In the genomic region with DNA sequence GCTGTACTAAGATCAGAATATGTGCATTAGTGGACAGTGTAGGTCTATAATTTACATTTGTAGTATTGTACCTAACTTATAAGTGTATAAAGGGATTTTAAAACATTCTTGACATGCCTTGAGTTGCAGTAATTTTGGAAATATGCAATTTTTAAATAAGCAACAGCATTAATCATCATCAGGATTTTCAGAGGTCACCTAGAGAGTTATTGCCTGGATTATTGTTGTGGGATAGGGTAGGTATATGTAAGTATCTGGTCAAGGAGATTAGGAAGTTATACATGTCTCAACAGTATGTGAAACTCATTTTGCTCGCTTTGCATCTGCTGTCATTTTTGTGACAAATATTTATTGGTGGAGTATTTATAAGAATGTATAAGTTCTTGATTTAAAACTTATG, we compare ENCODE assay signal across 30 cellular contexts.
"Had no signal": no experiment of that assay in that cellular context is flagged by ENCODE, and none has a peak within 500 bp of the region (broad histone marks: within the 10 kb centered on the region; RNA-seq: fewer than 3 reads in every experiment).

No MANE protein-coding gene starts in this region.

- H3K27ac ChIP-seq: breast epithelium, esophagus squamous epithelium, gastrocnemius medialis, left ventricle myocardium inferior, right lobe of liver, upper lobe of left lung had no signal

- H3K9me3 ChIP-seq: breast epithelium, esophagus squamous epithelium, gastrocnemius medialis, left ventricle myocardium inferior, mucosa of descending colon, right lobe of liver, upper lobe of left lung had no signal

- H3K4me1 Mint-ChIP-seq: activated naive CD4-positive, alpha-beta T cell treated with anti-CD3 and anti-CD28 coated beads, Interleukin-2, amount 10 ng/mL, durations not matched to agents 7 days and 5 days; nephron; stimulated activated memory B cell treated with anti-CD40 and anti-IgM and Interleukin-4, amounts not matched to agents 10 μg/mL and 1 μg/mL and 100 μg/mL, for 72 hours; stimulated activated naive CD8-positive, alpha-beta T cell treated with anti-CD3 and anti-CD28 coated beads, Interleukin-15, amount 100 ng/mL, for 72 hours had no signal

- H3K36me3 ChIP-seq: breast epithelium, right lobe of liver had no signal

- H3K4me1 ChIP-seq: breast epithelium, esophagus squamous epithelium, gastrocnemius medialis, left ventricle myocardium inferior, right lobe of liver, upper lobe of left lung had no signal

- H3K27ac Mint-ChIP-seq: activated CD4-positive, alpha-beta memory T cell treated with anti-CD3 and anti-CD28 coated beads for 36 hours; activated naive CD4-positive, alpha-beta T cell treated with anti-CD3 and anti-CD28 coated beads, Interleukin-2, amount 10 ng/mL, durations not matched to agents 7 days and 5 days; activated naive CD8-positive, alpha-beta T cell treated with anti-CD3 and anti-CD28 coated beads, Interleukin-2, amount 10 ng/mL, durations not matched to agents 7 days and 5 days; activated T-cell treated with anti-CD3 and anti-CD28 coated beads, Interleukin-2, amount 50 U/mL, for 24 hours; nephron; stimulated activated memory B cell treated with anti-CD40 and anti-IgM and Interleukin-4, amounts not matched to agents 10 μg/mL and 1 μg/mL and 100 μg/mL, for 72 hours; stimulated activated naive CD8-positive, alpha-beta T cell treated with anti-CD3 and anti-CD28 coated beads, Interleukin-15, amount 100 ng/mL, for 72 hours; T-helper 2 cell treated with Interferon-gamma antibody and Interleukin-4, amounts not matched to agents 5 μg/mL and 100 μg/mL, for 36 hours had no signal

- H3K4me3 ChIP-seq: breast epithelium, esophagus squamous epithelium, gastrocnemius medialis, left ventricle myocardium inferior, mucosa of descending colon, right lobe of liver, smooth muscle cell, upper lobe of left lung had no signal

- H3K27me3 ChIP-seq: breast epithelium, esophagus squamous epithelium, gastrocnemius medialis, right lobe of liver, upper lobe of left lung had no signal

- DNase-seq: activated CD4-positive, alpha-beta memory T cell treated with anti-CD3 and anti-CD28 coated beads for 36 hours; activated CD4-positive, alpha-beta T cell treated with anti-CD3 and anti-CD28 coated beads for 48 hours; activated CD8-positive, alpha-beta memory T cell treated with anti-CD3 and anti-CD28 coated beads, Interleukin-2, amount 50 U/mL, for 48 hours; activated gamma-delta T cell; activated naive CD4-positive, alpha-beta T cell treated with anti-CD3 and anti-CD28 coated beads, Interleukin-2, amount 10 ng/mL, durations not matched to agents 7 days and 5 days; activated naive CD8-positive, alpha-beta T cell treated with anti-CD3 and anti-CD28 coated beads, Interleukin-2, amount 10 ng/mL, durations not matched to agents 7 days and 5 days; activated T-cell treated with anti-CD3 and anti-CD28 coated beads, Interleukin-2, amount 50 U/mL, for 24 hours; amygdala; central memory CD4-positive, alpha-beta T cell; dermis blood vessel endothelial cell; effector CD4-positive, alpha-beta T cell; esophagus squamous epithelium; gastrocnemius medialis; glutamatergic neuron; islet precursor cell; left ventricle myocardium inferior; mucosa of descending colon; right lobe of liver; stimulated activated CD4-positive, alpha-beta T cell treated with anti-CD3 and anti-CD28 coated beads, Interleukin-1b, Interleukin-23, amount 100 ng/mL, for 48 hours; stimulated activated CD4-positive, alpha-beta T cell treated with anti-CD3 and anti-CD28 coated beads, Interleukin-4, amount 100 ng/mL, for 4 hours; stimulated activated CD8-positive, alpha-beta memory T cell treated with anti-CD3 and anti-CD28 coated beads, Interleukin-4, amount 100 ng/mL, for 48 hours; stimulated activated naive CD8-positive, alpha-beta T cell treated with anti-CD3 and anti-CD28 coated beads, Interleukin-15, amount 100 ng/mL, for 72 hours; substantia nigra; T-helper 1 cell; upper lobe of left lung had no signal

- H3K27me3 Mint-ChIP-seq: activated CD4-positive, alpha-beta memory T cell treated with anti-CD3 and anti-CD28 coated beads for 36 hours; activated naive CD4-positive, alpha-beta T cell treated with anti-CD3 and anti-CD28 coated beads, Interleukin-2, amount 10 ng/mL, durations not matched to agents 7 days and 5 days; activated naive CD8-positive, alpha-beta T cell treated with anti-CD3 and anti-CD28 coated beads, Interleukin-2, amount 10 ng/mL, durations not matched to agents 7 days and 5 days; activated T-cell treated with anti-CD3 and anti-CD28 coated beads, Interleukin-2, amount 50 U/mL, for 24 hours; stimulated activated memory B cell treated with anti-CD40 and anti-IgM and Interleukin-4, amounts not matched to agents 10 μg/mL and 1 μg/mL and 100 μg/mL, for 72 hours; stimulated activated naive CD8-positive, alpha-beta T cell treated with anti-CD3 and anti-CD28 coated beads, Interleukin-15, amount 100 ng/mL, for 72 hours had no signal

- H3K9me3 Mint-ChIP-seq: activated CD4-positive, alpha-beta memory T cell treated with anti-CD3 and anti-CD28 coated beads for 36 hours; activated naive CD4-positive, alpha-beta T cell treated with anti-CD3 and anti-CD28 coated beads, Interleukin-2, amount 10 ng/mL, durations not matched to agents 7 days and 5 days; activated naive CD8-positive, alpha-beta T cell treated with anti-CD3 and anti-CD28 coated beads, Interleukin-2, amount 10 ng/mL, durations not matched to agents 7 days and 5 days; activated T-cell treated with anti-CD3 and anti-CD28 coated beads, Interleukin-2, amount 50 U/mL, for 24 hours; nephron; stimulated activated memory B cell treated with anti-CD40 and anti-IgM and Interleukin-4, amounts not matched to agents 10 μg/mL and 1 μg/mL and 100 μg/mL, for 72 hours; stimulated activated naive CD8-positive, alpha-beta T cell treated with anti-CD3 and anti-CD28 coated beads, Interleukin-15, amount 100 ng/mL, for 72 hours; T-helper 2 cell treated with Interferon-gamma antibody and Interleukin-4, amounts not matched to agents 5 μg/mL and 100 μg/mL, for 36 hours had no signal

- H3K4me3 Mint-ChIP-seq: activated CD4-positive, alpha-beta memory T cell treated with anti-CD3 and anti-CD28 coated beads for 36 hours; activated naive CD4-positive, alpha-beta T cell treated with anti-CD3 and anti-CD28 coated beads, Interleukin-2, amount 10 ng/mL, durations not matched to agents 7 days and 5 days; activated naive CD8-positive, alpha-beta T cell treated with anti-CD3 and anti-CD28 coated beads, Interleukin-2, amount 10 ng/mL, durations not matched to agents 7 days and 5 days; activated T-cell treated with anti-CD3 and anti-CD28 coated beads, Interleukin-2, amount 50 U/mL, for 24 hours; nephron; stimulated activated memory B cell treated with anti-CD40 and anti-IgM and Interleukin-4, amounts not matched to agents 10 μg/mL and 1 μg/mL and 100 μg/mL, for 72 hours; stimulated activated naive CD8-positive, alpha-beta T cell treated with anti-CD3 and anti-CD28 coated beads, Interleukin-15, amount 100 ng/mL, for 72 hours; T-helper 2 cell treated with Interferon-gamma antibody and Interleukin-4, amounts not matched to agents 5 μg/mL and 100 μg/mL, for 36 hours had no signal
